In genomic region chr7:47326220-47326619, GRCh38 we compare ENCODE assay signal across 11 cellular contexts.
DNase-seq lines count a peak whose midpoint lies in the region; TF ChIP-seq lines count a peak whose summit lies in the region.
"Had no signal": no experiment of that assay in that cellular context is flagged by ENCODE, and none has a peak within 500 bp of the region (broad histone marks: within the 10 kb centered on the region; RNA-seq: fewer than 3 reads in every experiment).

No MANE protein-coding gene starts in this region.

- no peak overlapping the region for H3K4me3 ChIP-seq in tibial artery

- no peaks in the 10 kb centered on the region for H3K9me3 ChIP-seq in tibial artery

- peaks cover 10 to 45% (median 36%) of the 10 kb centered on the region in 4 donors for H3K4me1 ChIP-seq in tibial artery

- H3K36me3 Mint-ChIP-seq in T-helper 2 cell treated with Interferon-gamma antibody and Interleukin-4, amounts not matched to agents 5 μg/mL and 100 μg/mL, for 36 hours (ENCODE audit: low read depth) = no peaks in the 10 kb centered on the region

- peak in 1 of 2 experiments; percentile 15 for TF ChIP-seq CTCF in tibial artery (IDR thresholded peaks at IDR 0.05)

- no peaks in the 10 kb centered on the region for H3K27me3 Mint-ChIP-seq in T-helper 2 cell treated with Interferon-gamma antibody and Interleukin-4, amounts not matched to agents 5 μg/mL and 100 μg/mL, for 36 hours (ENCODE audit: low read depth)

- peak overlapping the region; percentile 65 to 74 for H3K27ac ChIP-seq in tibial artery
- H3K27ac ChIP-seq: VCaP had no signal

- H3K36me3 ChIP-seq in tibial artery = peaks cover 0 to 7% (median under 1%) of the 10 kb centered on the region in 3 donors

- no peaks in the 10 kb centered on the region for H3K27me3 ChIP-seq in tibial artery

- intact Hi-C loops in tibial artery (cut with DNase I; ENCODE audit: low total_unique reads) (no loop called here), posterior vena cava (cut with DNase I) (no loop called here)

- no peaks in the 10 kb centered on the region for H3K9me3 Mint-ChIP-seq in T-helper 2 cell treated with Interferon-gamma antibody and Interleukin-4, amounts not matched to agents 5 μg/mL and 100 μg/mL, for 36 hours

- DNase-seq in T-helper 2 cell treated with Interferon-gamma antibody and Interleukin-4, amounts not matched to agents 5 μg/mL and 100 μg/mL, for 36 hours (ENCODE audit: low spot score) = peak; percentile 37
- DNase-seq in T-helper 2 cell = no peak
- peak; percentile 83 for DNase-seq in astrocyte of the hippocampus (ENCODE audit: low read depth, low spot score)
- DNase-seq in iris pigment epithelial cell (ENCODE audit: low read depth) = peak; percentile 94
- no peak for DNase-seq in tibial artery
- DNase-seq in NCI-H1048 (lab: John Stamatoyannopoulos, UW) = no peak
- DNase-seq in NCI-H1092 treated with DMSO at 0.1 percent for 48 hours (lab: John Stamatoyannopoulos, UW) = no peak
- no peak for DNase-seq in posterior vena cava (ENCODE audit: low spot score)
- DNase-seq: NCI-H2081 treated with DMSO at 0.1 percent for 48 hours; stimulated activated CD4-positive, alpha-beta T cell treated with anti-CD3 and anti-CD28 coated beads, Interleukin-4, amount 100 ng/mL, for 24 hours had no signal

- H3K27ac Mint-ChIP-seq in T-helper 2 cell treated with Interferon-gamma antibody and Interleukin-4, amounts not matched to agents 5 μg/mL and 100 μg/mL, for 36 hours = no peak overlapping the region

- peaks cover 4% of the 10 kb centered on the region for H3K4me1 Mint-ChIP-seq in T-helper 2 cell treated with Interferon-gamma antibody and Interleukin-4, amounts not matched to agents 5 μg/mL and 100 μg/mL, for 36 hours (ENCODE audit: low read depth)

- H3K4me3 Mint-ChIP-seq in T-helper 2 cell treated with Interferon-gamma antibody and Interleukin-4, amounts not matched to agents 5 μg/mL and 100 μg/mL, for 36 hours = no peak overlapping the region

Comparison
In these comparisons a context has a peak if more than half of its experiments do, and no peak if none do; other contexts are left out.
1. DNase-seq: peak in T-helper 2 cell treated with Interferon-gamma antibody and Interleukin-4, amounts not matched to agents 5 μg/mL and 100 μg/mL, for 36 hours (single experiment), astrocyte of the hippocampus (single experiment) and iris pigment epithelial cell (single experiment); none in T-helper 2 cell (0 of 5), tibial artery (0 of 2), NCI-H1048 (single experiment), NCI-H1092 treated with DMSO at 0.1 percent for 48 hours (single experiment) and posterior vena cava (single experiment).